ENCODE assay signal across 19 cellular contexts in the genomic region with DNA sequence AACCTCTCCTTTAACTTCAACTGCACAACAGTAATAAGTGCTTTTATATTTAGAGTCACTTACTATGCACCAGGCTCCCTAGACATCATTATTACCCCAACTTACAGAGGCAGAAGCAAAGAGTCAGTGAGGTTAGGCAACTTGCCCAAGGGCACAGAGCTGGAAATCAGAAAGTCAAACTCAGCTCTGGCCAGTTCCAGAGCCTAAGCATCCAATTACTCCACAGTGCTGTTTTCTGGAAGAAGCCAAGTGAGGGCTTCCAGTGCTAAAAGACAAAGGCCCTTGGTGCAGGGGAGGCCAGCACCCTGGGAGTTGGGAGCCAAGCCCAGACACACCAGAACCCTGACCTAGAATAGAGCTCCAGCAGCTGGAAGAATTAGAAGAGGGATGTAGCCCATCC.
"Had no signal": no experiment of that assay in that cellular context is flagged by ENCODE, and none has a peak within 500 bp of the region (broad histone marks: within the 10 kb centered on the region; RNA-seq: fewer than 3 reads in every experiment).

No MANE protein-coding gene starts in this region.

- DNase-seq: effector CD4-positive, alpha-beta T cell; endodermal cell; erythroblast; foreskin keratinocyte; kidney; left cardiac atrium; ovary; right cardiac atrium; stimulated activated CD4-positive, alpha-beta T cell treated with anti-CD3 and anti-CD28 coated beads, Interleukin-4, amount 100 ng/mL, for 1 hour; stimulated activated CD8-positive, alpha-beta memory T cell treated with anti-CD3 and anti-CD28 coated beads, Interleukin-4, amount 100 ng/mL, for 48 hours; upper lobe of right lung had no signal

- H3K4me3 ChIP-seq: hepatocyte, neural progenitor cell, ovary, smooth muscle cell, tibial nerve, upper lobe of right lung, vagina had no signal

- H3K27ac ChIP-seq: foreskin keratinocyte, hepatocyte, neural progenitor cell, ovary, tibial nerve, upper lobe of right lung, vagina had no signal

- FAIRE-seq: endothelial cell of umbilical vein, kidney had no signal

- H3K4me2 ChIP-seq: hepatocyte, neural progenitor cell, smooth muscle cell had no signal

- ATAC-seq: foreskin keratinocyte; left cardiac atrium; natural killer cell treated with Interleukin-12 subunit alpha and Interleukin-12 subunit beta and Interleukin-15 and Interleukin-18, amount 100 ng/mL, for 72 hours; right cardiac atrium; stimulated activated memory B cell treated with anti-CD40 and anti-IgM and Interleukin-4, amounts not matched to agents 10 μg/mL and 1 μg/mL and 100 μg/mL, for 72 hours had no signal

- H3K9me3 ChIP-seq: ovary, tibial nerve, upper lobe of right lung, vagina had no signal

- H3K4me1 ChIP-seq: foreskin keratinocyte, vagina had no signal
